In the genomic region with DNA sequence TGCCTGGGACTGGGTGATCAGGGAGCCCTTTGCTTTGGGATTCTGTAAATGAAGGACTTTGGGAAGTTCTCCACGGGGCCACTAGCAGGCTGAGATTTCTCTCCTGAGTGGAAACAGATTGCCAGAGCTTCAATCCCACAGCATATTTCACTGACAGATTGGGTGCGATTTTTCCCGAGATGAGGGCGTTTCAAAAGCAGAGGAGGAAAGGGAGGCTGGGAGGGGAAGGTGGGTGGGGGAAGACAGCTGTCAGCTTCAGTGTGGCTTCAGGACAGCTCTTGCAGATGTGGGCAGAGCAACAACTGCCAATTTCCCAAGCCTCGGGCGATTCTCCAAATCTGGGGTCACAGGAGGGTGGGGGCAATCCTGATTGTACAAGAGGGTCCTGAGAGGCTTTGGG, we compare ENCODE assay signal across 18 cellular contexts.
DNase-seq lines count a peak whose midpoint lies in the region; FAIRE-seq and TF ChIP-seq lines count a peak whose summit lies in the region.
"Had no signal": no experiment of that assay in that cellular context is flagged by ENCODE, and none has a peak within 500 bp of the region (broad histone marks: within the 10 kb centered on the region; RNA-seq: fewer than 3 reads in every experiment).

No MANE protein-coding gene starts in this region.

- peak; percentile 42 for DNase-seq in Ammon's horn (ENCODE audit: low spot score)
- DNase-seq in GM03348 (ENCODE audit: low spot score) = peak; percentile 31
- DNase-seq in caudate nucleus (lab: John Stamatoyannopoulos, UW) = peak in 46 of 61 donors; percentile 1 to 83 (median 40)
- no peak for DNase-seq in neural progenitor cell (ENCODE audit: low spot score)
- DNase-seq in urothelium cell line (ENCODE audit: low spot score) = no peak
- DNase-seq in NCI-H1092 (lab: John Stamatoyannopoulos, UW) = no peak
- DNase-seq in effector CD8-positive, alpha-beta T cell (lab: John Stamatoyannopoulos, UW) = no peak
- DNase-seq: ACHN; Caco-2; CD4-positive, CD25-positive, alpha-beta regulatory T cell; Kasumi-1; MM.1S; NCI-H2029; NCI-H510A had no signal

- peak overlapping the region; percentile 38 for H3K4me2 ChIP-seq in neural progenitor cell

- H2AFZ ChIP-seq in neural progenitor cell (replicated peaks) = no peak overlapping the region

- H3F3A ChIP-seq in neural progenitor cell (ENCODE audit: low read depth) = peaks cover 5% of the 10 kb centered on the region

- H3K27me3 Mint-ChIP-seq in neural progenitor cell (ENCODE audit: insufficient read depth, low read depth) = peaks cover 4% of the 10 kb centered on the region
- H3K27me3 Mint-ChIP-seq: B cell; CD4-positive, CD25-positive, alpha-beta regulatory T cell; IgD-negative memory B cell had no signal

- no peaks in the 10 kb centered on the region for H3K36me3 Mint-ChIP-seq in neural progenitor cell
- H3K36me3 Mint-ChIP-seq: CD4-positive, CD25-positive, alpha-beta regulatory T cell; IgD-negative memory B cell had no signal

- no peaks in the 10 kb centered on the region for H3K36me3 ChIP-seq in neural progenitor cell
- H3K36me3 ChIP-seq: HAP-1 had no signal

- no peaks in the 10 kb centered on the region for H3K4me1 Mint-ChIP-seq in neural progenitor cell
- H3K4me1 Mint-ChIP-seq: B cell; CD4-positive, CD25-positive, alpha-beta regulatory T cell had no signal

- no peaks in the 10 kb centered on the region for H3K9me3 Mint-ChIP-seq in neural progenitor cell
- H3K9me3 Mint-ChIP-seq: IgD-negative memory B cell had no signal

- H3K79me2 ChIP-seq in neural progenitor cell (ENCODE audit: low read depth) = no peaks in the 10 kb centered on the region

- no peak overlapping the region for H3K9ac ChIP-seq in neural progenitor cell

- H3K27ac ChIP-seq in caudate nucleus (ENCODE audit: low read depth, low read length) (peak overlapping the region; percentile 20), neural progenitor cell (no peak overlapping the region)

- H3K9me3 ChIP-seq in neural progenitor cell (ENCODE audit: low read depth) = no peaks in the 10 kb centered on the region
- H3K9me3 ChIP-seq: Caco-2, HAP-1 had no signal

- FAIRE-seq in urothelium cell line (lab: Jason Lieb, UNC) = no peak
- FAIRE-seq: HTR-8/SVneo had no signal

- peaks cover 12% of the 10 kb centered on the region for H3K4me1 ChIP-seq in neural progenitor cell
- H3K4me1 ChIP-seq: HAP-1 had no signal

- H3K27me3 ChIP-seq in neural progenitor cell = no peaks in the 10 kb centered on the region

- H3K27ac Mint-ChIP-seq in neural progenitor cell = no peak overlapping the region
- H3K27ac Mint-ChIP-seq: B cell; CD4-positive, CD25-positive, alpha-beta regulatory T cell; IgD-negative memory B cell had no signal

- no peak for TF ChIP-seq CTCF in neural progenitor cell (IDR thresholded peaks at IDR 0.05)

- no peak overlapping the region for H3K4me3 ChIP-seq in neural progenitor cell
- H3K4me3 ChIP-seq: HAP-1 had no signal

- no peaks in the 10 kb centered on the region for H4K20me1 ChIP-seq in neural progenitor cell (ENCODE audit: low read depth)

- H3K4me3 Mint-ChIP-seq in neural progenitor cell = no peak overlapping the region
- H3K4me3 Mint-ChIP-seq: B cell; CD4-positive, CD25-positive, alpha-beta regulatory T cell; IgD-negative memory B cell had no signal

Comparison
In these comparisons a context has a peak if more than half of its experiments do, and no peak if none do; other contexts are left out.
1. DNase-seq: peak in Ammon's horn (single experiment), GM03348 (single experiment) and caudate nucleus (46 of 61); none in neural progenitor cell (single experiment), urothelium cell line (single experiment), NCI-H1092 (single experiment) and effector CD8-positive, alpha-beta T cell (single experiment).